ENCODE assay signal across 28 cellular contexts in the genomic region with DNA sequence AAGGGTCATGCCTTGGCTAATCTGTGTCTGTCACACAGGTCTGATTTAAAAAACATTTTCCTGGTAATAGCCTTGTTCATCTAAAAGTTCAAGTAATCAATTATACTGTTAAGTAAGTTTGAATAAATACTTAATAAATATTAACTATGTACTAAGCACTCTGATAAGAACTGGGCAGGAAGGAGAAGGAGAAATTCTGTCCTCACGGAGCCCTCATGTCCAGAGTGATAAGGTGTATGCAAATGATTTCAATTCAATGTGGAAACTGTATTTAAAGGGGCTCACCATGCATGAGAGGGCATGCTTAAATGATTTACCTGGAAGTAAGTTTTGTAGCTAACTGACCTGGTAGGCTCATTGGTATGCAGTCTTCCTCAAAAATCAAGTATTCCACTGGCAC.
"Had no signal": no experiment of that assay in that cellular context is flagged by ENCODE, and none has a peak within 500 bp of the region (broad histone marks: within the 10 kb centered on the region; RNA-seq: fewer than 3 reads in every experiment).

No MANE protein-coding gene starts in this region.

- H3K9ac ChIP-seq: neural progenitor cell had no signal

- H3K27me3 ChIP-seq: neural progenitor cell, right atrium auricular region, right lobe of liver, suprapubic skin, tibial artery, upper lobe of right lung had no signal

- H3K36me3 Mint-ChIP-seq: naive B cell; natural killer cell; neural progenitor cell; stimulated activated naive B cell treated with anti-CD40 and anti-IgM and Interleukin-4, amounts not matched to agents 10 μg/mL and 1 μg/mL and 100 μg/mL, for 72 hours had no signal

- H3K36me3 ChIP-seq: heart right ventricle, left ventricle myocardium inferior, neural progenitor cell, neutrophil, right atrium auricular region, right lobe of liver, suprapubic skin, thoracic aorta, tibial artery, upper lobe of right lung had no signal

- ATAC-seq: heart right ventricle; left cardiac atrium; natural killer cell; right lobe of liver; stimulated activated naive B cell treated with anti-CD40 and anti-IgM and Interleukin-4, amounts not matched to agents 10 μg/mL and 1 μg/mL and 100 μg/mL, for 72 hours; stimulated activated naive CD8-positive, alpha-beta T cell treated with anti-CD3 and anti-CD28 coated beads, Interleukin-15, Interleukin-2, amounts not matched to agents 100 U/mL and 50 U/mL, for 24 hours; upper lobe of right lung had no signal

- DNase-seq: heart right ventricle; hippocampal formation; kidney glomerular epithelial cell; left cardiac atrium; left ventricle myocardium inferior; midbrain; mucosa of descending colon; naive B cell; natural killer cell; nephron progenitor cell; occipital lobe; right lobe of liver; stimulated activated CD4-positive, alpha-beta T cell treated with anti-CD3 and anti-CD28 coated beads, Interleukin-12 subunit alpha, Interleukin-12 subunit beta, amount 100 ng/mL, for 4 hours; stimulated activated CD4-positive, alpha-beta T cell treated with anti-CD3 and anti-CD28 coated beads, Interleukin-15, amount 100 ng/mL, for 24 hours; stimulated activated CD4-positive, alpha-beta T cell treated with anti-CD3 and anti-CD28 coated beads, Interleukin-2, amount 100 ng/mL, for 24 hours; stimulated activated CD4-positive, alpha-beta T cell treated with anti-CD3 and anti-CD28 coated beads, Interleukin-4, amount 100 ng/mL, for 1 hour; stimulated activated naive B cell treated with anti-CD40 and anti-IgM and Interleukin-4, amounts not matched to agents 10 μg/mL and 1 μg/mL and 100 μg/mL, for 72 hours; stimulated activated naive CD8-positive, alpha-beta T cell treated with anti-CD3 and anti-CD28 coated beads, Interleukin-15, Interleukin-2, amounts not matched to agents 100 U/mL and 50 U/mL, for 24 hours; tibial artery; trophoblast cell; upper lobe of right lung had no signal

- H3K4me3 Mint-ChIP-seq: naive B cell; natural killer cell; nephron progenitor cell; neural progenitor cell; stimulated activated naive B cell treated with anti-CD40 and anti-IgM and Interleukin-4, amounts not matched to agents 10 μg/mL and 1 μg/mL and 100 μg/mL, for 72 hours had no signal

- H3K9me3 Mint-ChIP-seq: neural progenitor cell had no signal

- H3K27ac ChIP-seq: heart right ventricle, left ventricle myocardium inferior, neural progenitor cell, neutrophil, right atrium auricular region, right lobe of liver, suprapubic skin, thoracic aorta, tibial artery, upper lobe of right lung had no signal

- H3K27ac Mint-ChIP-seq: naive B cell; natural killer cell; neural progenitor cell; stimulated activated naive B cell treated with anti-CD40 and anti-IgM and Interleukin-4, amounts not matched to agents 10 μg/mL and 1 μg/mL and 100 μg/mL, for 72 hours had no signal

- H2AFZ ChIP-seq: neural progenitor cell had no signal

- H3K9me3 ChIP-seq: heart right ventricle, left ventricle myocardium inferior, mucosa of descending colon, neutrophil, right atrium auricular region, right lobe of liver, suprapubic skin, thoracic aorta, tibial artery, upper lobe of right lung had no signal

- H3K4me3 ChIP-seq: heart right ventricle, left ventricle myocardium inferior, lung, mucosa of descending colon, neural progenitor cell, right atrium auricular region, right lobe of liver, suprapubic skin, thoracic aorta, tibial artery, upper lobe of right lung had no signal

- H3K4me1 ChIP-seq: heart right ventricle, left ventricle myocardium inferior, neural progenitor cell, right atrium auricular region, right lobe of liver, suprapubic skin, tibial artery, upper lobe of right lung had no signal

- H3K27me3 Mint-ChIP-seq: progenitor cell of endocrine pancreas; stimulated activated naive B cell treated with anti-CD40 and anti-IgM and Interleukin-4, amounts not matched to agents 10 μg/mL and 1 μg/mL and 100 μg/mL, for 72 hours had no signal

- H3K4me2 ChIP-seq: neural progenitor cell had no signal

- H3K4me1 Mint-ChIP-seq: naive B cell; natural killer cell; neural progenitor cell; stimulated activated naive B cell treated with anti-CD40 and anti-IgM and Interleukin-4, amounts not matched to agents 10 μg/mL and 1 μg/mL and 100 μg/mL, for 72 hours had no signal
